ENCODE assay signal across 8 cellular contexts in genomic region chr2:233349005-233349998, GRCh38. TPM values are rescaled to one million over a fixed set of nuclear protein-coding genes. Genes with fewer than 3 reads are reported as not detected.
A peak's percentile ranks its signal among the peaks of the same experiment; 100 is the strongest.
DNase-seq lines count a peak whose midpoint lies in the region; ATAC-seq, FAIRE-seq and TF ChIP-seq lines count a peak whose summit lies in the region.

No MANE protein-coding gene starts in this region.

- peak; percentile 56 for ATAC-seq in GM21526 (IDR thresholded peaks at IDR 0.05; ENCODE audit: low FRiP score, unreplicated experiment)

- intact Hi-C loops in uterus (cut with DNase I; ENCODE audit: low total_unique reads) = no loop called here
- intact Hi-C loops in activated T-helper 1 cell treated with anti-CD3 and anti-CD28 coated beads, Interleukin-12 subunit alpha, Interleukin-12 subunit beta, Interleukin-2, Interleukin-4 antibody, amounts not matched to agents 30 ng/mL and 10 ng/mL and 1 ng/mL, durations not matched to agents 14 hours and 24 hours and 36 hours (cut with micrococcal nuclease) = no loop called here

- no peak for TF ChIP-seq POLR2A in GM12891 (IDR thresholded peaks at IDR 0.05; ENCODE audit: low read depth, low read length)
- TF ChIP-seq POLR2A in uterus (IDR thresholded peaks at IDR 0.05) = no peak

- H3K27me3 Mint-ChIP-seq in activated T-helper 1 cell treated with anti-CD3 and anti-CD28 coated beads, Interleukin-12 subunit alpha, Interleukin-12 subunit beta, Interleukin-2, Interleukin-4 antibody, amounts not matched to agents 30 ng/mL and 10 ng/mL and 1 ng/mL, durations not matched to agents 14 hours and 24 hours and 36 hours (ENCODE audit: insufficient read depth) = peaks cover 4% of the 10 kb centered on the region

- peaks cover 5% of the 10 kb centered on the region for H3K36me3 Mint-ChIP-seq in activated T-helper 1 cell treated with anti-CD3 and anti-CD28 coated beads, Interleukin-12 subunit alpha, Interleukin-12 subunit beta, Interleukin-2, Interleukin-4 antibody, amounts not matched to agents 30 ng/mL and 10 ng/mL and 1 ng/mL, durations not matched to agents 14 hours and 24 hours and 36 hours (ENCODE audit: low read depth)

- peak; percentile 81 for FAIRE-seq in GM12891 (lab: Jason Lieb, UNC)
- FAIRE-seq in HTR-8/SVneo (lab: Jason Lieb, UNC) = no peak

- no peaks in the 10 kb centered on the region for H3K27me3 ChIP-seq in uterus

- no peak overlapping the region for H3K4me3 ChIP-seq in uterus

- H3K36me3 ChIP-seq in uterus = no peaks in the 10 kb centered on the region

- no peak overlapping the region for H3K27ac ChIP-seq in uterus

- no peaks in the 10 kb centered on the region for H3K4me1 ChIP-seq in uterus

- H3K4me3 Mint-ChIP-seq in activated T-helper 1 cell treated with anti-CD3 and anti-CD28 coated beads, Interleukin-12 subunit alpha, Interleukin-12 subunit beta, Interleukin-2, Interleukin-4 antibody, amounts not matched to agents 30 ng/mL and 10 ng/mL and 1 ng/mL, durations not matched to agents 14 hours and 24 hours and 36 hours = no peak overlapping the region

- no peaks in the 10 kb centered on the region for H3K9me3 ChIP-seq in uterus

- DNase-seq in GM12891 (ENCODE audit: insufficient read length, low spot score) (peak; percentile 39), NCI-H748 (lab: John Stamatoyannopoulos, UW; ENCODE audit: unreplicated experiment) (peak; percentile 62), hypothalamus (lab: John Stamatoyannopoulos, UW) (peak in 34 of 51 donors; percentile 20 to 87 (median 56)), uterus (peak; percentile 39 to 47), HTR-8/SVneo (ENCODE audit: insufficient read length, low spot score) (no peak), NCI-H82 (lab: John Stamatoyannopoulos, UW) (no peak)
- DNase-seq in activated T-helper 1 cell treated with anti-CD3 and anti-CD28 coated beads, Interleukin-12 subunit alpha, Interleukin-12 subunit beta, Interleukin-2, Interleukin-4 antibody, amounts not matched to agents 30 ng/mL and 10 ng/mL and 1 ng/mL, durations not matched to agents 14 hours and 24 hours and 36 hours (ENCODE audit: low spot score) = no peak

- no peak overlapping the region for H3K27ac Mint-ChIP-seq in activated T-helper 1 cell treated with anti-CD3 and anti-CD28 coated beads, Interleukin-12 subunit alpha, Interleukin-12 subunit beta, Interleukin-2, Interleukin-4 antibody, amounts not matched to agents 30 ng/mL and 10 ng/mL and 1 ng/mL, durations not matched to agents 14 hours and 24 hours and 36 hours

- TF ChIP-seq CTCF in uterus (IDR thresholded peaks at IDR 0.05) = no peak

- peaks cover 31% of the 10 kb centered on the region for H3K4me1 Mint-ChIP-seq in activated T-helper 1 cell treated with anti-CD3 and anti-CD28 coated beads, Interleukin-12 subunit alpha, Interleukin-12 subunit beta, Interleukin-2, Interleukin-4 antibody, amounts not matched to agents 30 ng/mL and 10 ng/mL and 1 ng/mL, durations not matched to agents 14 hours and 24 hours and 36 hours (ENCODE audit: low read depth)

- no peaks in the 10 kb centered on the region for H3K9me3 Mint-ChIP-seq in activated T-helper 1 cell treated with anti-CD3 and anti-CD28 coated beads, Interleukin-12 subunit alpha, Interleukin-12 subunit beta, Interleukin-2, Interleukin-4 antibody, amounts not matched to agents 30 ng/mL and 10 ng/mL and 1 ng/mL, durations not matched to agents 14 hours and 24 hours and 36 hours

TF ChIP-seq in GM12891, 5 proteins besides CTCF, POLR2A, EP300 and RAD21:
- TF ChIP-seq PAX5 (IDR thresholded peaks at IDR 0.05; ENCODE audit: insufficient read depth, low read length, severe bottlenecking) (no peak), SPI1 (IDR thresholded peaks at IDR 0.05; ENCODE audit: low read depth, low read length) (peak; percentile 47), TAF1 (IDR thresholded peaks at IDR 0.05; ENCODE audit: low read depth, low read length) (no peak), POU2F2 (IDR thresholded peaks at IDR 0.05; ENCODE audit: low read depth, low read length) (no peak), POLR2AphosphoS5 (IDR thresholded peaks at IDR 0.05; ENCODE audit: low read depth, low read length) (no peak)

RNA-seq across cellular contexts. Expression of gene DGKD, which starts 5.0 kb away (rescaled TPM):
- polyA plus RNA-seq in GM12891 (2012; ENCODE audit: low read depth, missing spikeins) = 53.7 TPM
- 10 to 100 TPM in 3 of 4 donors, 1 to 10 TPM in 1; 5.0 to 46.1 (median 28.0) TPM for total RNA-seq in uterus
- total RNA-seq in activated T-helper 1 cell treated with anti-CD3 and anti-CD28 coated beads, Interleukin-12 subunit alpha, Interleukin-12 subunit beta, Interleukin-2, Interleukin-4 antibody, amounts not matched to agents 30 ng/mL and 10 ng/mL and 1 ng/mL, durations not matched to agents 14 hours and 24 hours and 36 hours = 42.5 and 43.7 TPM in 2 replicates

RNA-seq across cellular contexts. Expression of gene SAG, which starts 41.7 kb away (rescaled TPM):
- polyA plus RNA-seq in GM12891 (2012; ENCODE audit: low read depth, missing spikeins) = not detected
- total RNA-seq in uterus = under 1 TPM in 1 of 4 donors, not detected in 3; 0.07 TPM
- 0.08 and 0.32 TPM in 2 replicates for total RNA-seq in activated T-helper 1 cell treated with anti-CD3 and anti-CD28 coated beads, Interleukin-12 subunit alpha, Interleukin-12 subunit beta, Interleukin-2, Interleukin-4 antibody, amounts not matched to agents 30 ng/mL and 10 ng/mL and 1 ng/mL, durations not matched to agents 14 hours and 24 hours and 36 hours

Comparison
In these comparisons a context has a peak if more than half of its experiments do, and no peak if none do; other contexts are left out.
1. DNase-seq: peak in GM12891 (single experiment), NCI-H748 (single experiment), hypothalamus (34 of 51) and uterus (2 of 2); none in HTR-8/SVneo (single experiment), activated T-helper 1 cell treated with anti-CD3 and anti-CD28 coated beads, Interleukin-12 subunit alpha, Interleukin-12 subunit beta, Interleukin-2, Interleukin-4 antibody, amounts not matched to agents 30 ng/mL and 10 ng/mL and 1 ng/mL, durations not matched to agents 14 hours and 24 hours and 36 hours (single experiment) and NCI-H82 (single experiment).